In the genomic region with DNA sequence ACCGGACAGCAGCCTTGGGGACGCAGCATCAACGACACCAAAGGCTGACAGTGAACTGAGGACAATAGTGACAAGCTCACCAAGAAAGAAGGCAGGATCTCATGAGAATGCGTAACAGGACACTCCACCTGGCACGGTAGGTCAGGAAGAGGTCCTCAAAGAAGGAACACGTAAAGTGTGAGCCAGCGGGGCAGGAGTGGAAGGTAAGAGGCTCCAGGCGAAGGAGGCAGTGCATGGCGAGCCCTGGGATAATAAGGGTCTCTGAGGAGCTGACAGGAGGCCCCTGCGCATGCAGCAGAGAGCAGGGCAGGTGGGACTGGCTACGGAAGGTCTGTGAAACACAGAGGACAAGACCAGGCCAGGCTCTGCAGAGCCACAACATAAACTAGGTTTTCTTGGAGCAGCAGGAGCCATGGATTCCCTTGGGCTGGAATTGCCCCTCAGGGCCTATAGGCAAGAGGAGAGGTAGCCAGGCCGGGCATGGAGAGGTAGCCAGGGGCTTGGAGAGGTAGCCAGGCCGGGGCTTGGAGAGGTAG, we compare ENCODE assay signal across 20 cellular contexts. TPM values are rescaled to one million over a fixed set of nuclear protein-coding genes. Genes with fewer than 3 reads are reported as not detected.
DNase-seq lines count a peak whose midpoint lies in the region; ATAC-seq, FAIRE-seq and TF ChIP-seq lines count a peak whose summit lies in the region.
"Had no signal": no experiment of that assay in that cellular context is flagged by ENCODE, and none has a peak within 500 bp of the region (broad histone marks: within the 10 kb centered on the region; RNA-seq: fewer than 3 reads in every experiment).

No MANE protein-coding gene starts in this region.

- no peak overlapping the region for H2BK20ac ChIP-seq in H9 (ENCODE audit: low read depth, low read length, poor library complexity, severe bottlenecking)

- no peak overlapping the region for H3K14ac ChIP-seq in H9 (ENCODE audit: insufficient read depth, low read length)

- H3K4me2 ChIP-seq in H9 (ENCODE audit: insufficient read depth, insufficient read length, low read length) = no peak overlapping the region
- H3K4me2 ChIP-seq: smooth muscle cell had no signal

- no peak overlapping the region for H2BK12ac ChIP-seq in H9 (ENCODE audit: insufficient read length, low read depth, low read length)

- no peak for TF ChIP-seq CTCF in H9 (conservative IDR thresholded peaks at IDR 0.05)
- TF ChIP-seq CTCF in VCaP (conservative IDR thresholded peaks at IDR 0.05) = no peak
- no peak for TF ChIP-seq CTCF in kidney (IDR thresholded peaks at IDR 0.05; ENCODE audit: borderline replicate concordance, extremely low read depth, insufficient read depth)
- no peak for TF ChIP-seq CTCF in spleen (IDR thresholded peaks at IDR 0.05 in 8 of 11, conservative IDR thresholded peaks at IDR 0.05 in 3 of 11)
- TF ChIP-seq CTCF in CD14-positive monocyte (IDR thresholded peaks at IDR 0.05) = no peak

- H3K9ac ChIP-seq in H9 (ENCODE audit: extremely low read depth, insufficient read length, low read length) (no peak overlapping the region), kidney (ENCODE audit: low read length in 2 of 2) (no peak overlapping the region)

- H3K27ac ChIP-seq in H9 (ENCODE audit: insufficient read length, low read depth, low read length) = no peak overlapping the region
- H3K27ac ChIP-seq in VCaP = peak overlapping the region; percentile 38; the same call in 1 of the 2 replicates
- H3K27ac ChIP-seq in kidney (ENCODE audit: low read depth in 2 of 2, low read length in 2 of 2) = no peak overlapping the region
- no peak overlapping the region for H3K27ac ChIP-seq in spleen
- H3K27ac ChIP-seq: Peyer's patch, thoracic aorta had no signal

- no peak overlapping the region for H3K23ac ChIP-seq in H9 (ENCODE audit: insufficient read length, low read depth, low read length)

- no peak overlapping the region for H3K4ac ChIP-seq in H9 (ENCODE audit: low read depth, low read length)

- no peak overlapping the region for H4K5ac ChIP-seq in H9 (ENCODE audit: insufficient read length, low read depth, low read length)

- H2AK5ac ChIP-seq in H9 (ENCODE audit: insufficient read length, low read length) = no peak overlapping the region

- no peak overlapping the region for H2BK120ac ChIP-seq in H9 (ENCODE audit: low read depth, low read length, poor library complexity, severe bottlenecking)

- H2BK15ac ChIP-seq in H9 (ENCODE audit: low read depth, low read length) = no peak overlapping the region

- H3K4me3 Mint-ChIP-seq in H9 (no peak overlapping the region), CD14-positive monocyte (no peak overlapping the region)
- H3K4me3 Mint-ChIP-seq in activated CD4-positive, alpha-beta memory T cell treated with anti-CD3 and anti-CD28 coated beads, Interleukin-2, amount 10 ng/mL, durations not matched to agents 7 days and 5 days = no peak overlapping the region
- no peak overlapping the region for H3K4me3 Mint-ChIP-seq in activated T-cell treated with anti-CD3 and anti-CD28 coated beads, Interleukin-2, amount 50 U/mL, for 4 hours
- H3K4me3 Mint-ChIP-seq: activated CD4-positive, alpha-beta T cell treated with anti-CD3 and anti-CD28 coated beads for 36 hours; activated naive CD4-positive, alpha-beta T cell treated with anti-CD3 and anti-CD28 coated beads, Interleukin-2, amount 10 ng/mL, durations not matched to agents 7 days and 5 days; activated T-helper 1 cell treated with anti-CD3 and anti-CD28 coated beads, Interleukin-12 subunit alpha, Interleukin-12 subunit beta, Interleukin-2, Interleukin-4 antibody, amounts not matched to agents 30 ng/mL and 10 ng/mL and 1 ng/mL, durations not matched to agents 14 hours and 24 hours and 36 hours; stimulated activated memory B cell treated with anti-CD40 and anti-IgM and Interleukin-4, amounts not matched to agents 10 μg/mL and 1 μg/mL and 100 μg/mL, for 72 hours had no signal

- H3K9me3 Mint-ChIP-seq in H9 = peaks cover under 1 to 1% of the 10 kb centered on the region in 2 experiments; a peak in 3 of 5 replicates
- H3K9me3 Mint-ChIP-seq in activated CD4-positive, alpha-beta memory T cell treated with anti-CD3 and anti-CD28 coated beads, Interleukin-2, amount 10 ng/mL, durations not matched to agents 7 days and 5 days = no peaks in the 10 kb centered on the region
- peaks cover 0 to 2% (median 0%) of the 10 kb centered on the region in 7 donors for H3K9me3 Mint-ChIP-seq in CD14-positive monocyte
- no peaks in the 10 kb centered on the region for H3K9me3 Mint-ChIP-seq in activated T-cell treated with anti-CD3 and anti-CD28 coated beads, Interleukin-2, amount 50 U/mL, for 4 hours
- H3K9me3 Mint-ChIP-seq: activated naive CD4-positive, alpha-beta T cell treated with anti-CD3 and anti-CD28 coated beads, Interleukin-2, amount 10 ng/mL, durations not matched to agents 7 days and 5 days; activated T-helper 1 cell treated with anti-CD3 and anti-CD28 coated beads, Interleukin-12 subunit alpha, Interleukin-12 subunit beta, Interleukin-2, Interleukin-4 antibody, amounts not matched to agents 30 ng/mL and 10 ng/mL and 1 ng/mL, durations not matched to agents 14 hours and 24 hours and 36 hours; stimulated activated memory B cell treated with anti-CD40 and anti-IgM and Interleukin-4, amounts not matched to agents 10 μg/mL and 1 μg/mL and 100 μg/mL, for 72 hours had no signal

- H3K36me3 ChIP-seq in kidney (ENCODE audit: control insufficient read depth in 1 of 2, insufficient read depth in 2 of 2, low read length in 2 of 2) = peaks cover 4 to 14% of the 10 kb centered on the region in 2 donors
- peaks cover 0 to 81% (median 35%) of the 10 kb centered on the region in 6 donors for H3K36me3 ChIP-seq in spleen

- H3K4me3 ChIP-seq in kidney (ENCODE audit: low read length in 2 of 2) (no peak overlapping the region), spleen (no peak overlapping the region)
- H3K4me3 ChIP-seq: Peyer's patch, smooth muscle cell, thoracic aorta had no signal

- intact Hi-C loops in kidney (cut with DNase I) (no loop called here), spleen (cut with DNase I; ENCODE audit: low total_unique reads) (no loop called here), CD14-positive monocyte (cut with micrococcal nuclease) (no loop called here)

- no peaks in the 10 kb centered on the region for H3K23me2 ChIP-seq in H9 (ENCODE audit: insufficient read length, low read depth, low read length, poor library complexity, severe bottlenecking)

- H4K8ac ChIP-seq in H9 (replicated peaks; ENCODE audit: insufficient read length, low read depth, low read length) = no peak overlapping the region

- H2AFZ ChIP-seq in H9 (ENCODE audit: low read length) = no peak overlapping the region

- ATAC-seq in activated T-cell treated with anti-CD3 and anti-CD28 coated beads, Interleukin-2, amount 50 U/mL, for 4 hours = no peak
- ATAC-seq: activated CD4-positive, alpha-beta T cell treated with anti-CD3 and anti-CD28 coated beads for 36 hours; stimulated activated memory B cell treated with anti-CD40 and anti-IgM and Interleukin-4, amounts not matched to agents 10 μg/mL and 1 μg/mL and 100 μg/mL, for 72 hours had no signal

- H3K4me1 ChIP-seq in H9 (ENCODE audit: insufficient read depth, low read length) (no peaks in the 10 kb centered on the region), kidney (ENCODE audit: control insufficient read depth in 1 of 2, insufficient read depth in 1 of 2, low read depth in 1 of 2, low read length in 2 of 2) (no peaks in the 10 kb centered on the region), spleen (no peaks in the 10 kb centered on the region)
- H3K4me1 ChIP-seq: Peyer's patch had no signal

- CTCF ChIA-PET in activated CD4-positive, alpha-beta memory T cell treated with anti-CD3 and anti-CD28 coated beads, Interleukin-2, amount 10 ng/mL, durations not matched to agents 7 days and 5 days (lab: Charles Lee) = no interaction called here

- H3K36me3 Mint-ChIP-seq in H9 (ENCODE audit: insufficient read depth in 1 of 3, low read depth in 3 of 3) = peaks cover 33 to 53% (median 38%) of the 10 kb centered on the region in 3 experiments
- H3K36me3 Mint-ChIP-seq in activated CD4-positive, alpha-beta memory T cell treated with anti-CD3 and anti-CD28 coated beads, Interleukin-2, amount 10 ng/mL, durations not matched to agents 7 days and 5 days (ENCODE audit: low read depth) = peaks cover 12% of the 10 kb centered on the region
- H3K36me3 Mint-ChIP-seq in CD14-positive monocyte = peaks cover 19 to 26% of the 10 kb centered on the region in 2 donors
- H3K36me3 Mint-ChIP-seq in activated T-cell treated with anti-CD3 and anti-CD28 coated beads, Interleukin-2, amount 50 U/mL, for 4 hours (ENCODE audit: insufficient read depth) = peaks cover 11% of the 10 kb centered on the region

- DNase-seq in H9 (no peak), kidney (peak; percentile 26), spleen (peak; percentile 49), cerebellar nuclear complex (lab: John Stamatoyannopoulos, UW) (no peak), CD14-positive monocyte (ENCODE audit: low spot score) (no peak)
- DNase-seq in activated CD4-positive, alpha-beta memory T cell treated with anti-CD3 and anti-CD28 coated beads, Interleukin-2, amount 10 ng/mL, durations not matched to agents 7 days and 5 days = no peak
- no peak for DNase-seq in activated T-cell treated with anti-CD3 and anti-CD28 coated beads, Interleukin-2, amount 50 U/mL, for 4 hours
- DNase-seq: activated CD4-positive, alpha-beta T cell treated with anti-CD3 and anti-CD28 coated beads for 36 hours; activated naive CD4-positive, alpha-beta T cell treated with anti-CD3 and anti-CD28 coated beads, Interleukin-2, amount 10 ng/mL, durations not matched to agents 7 days and 5 days; amniotic stem cell; H7; Kasumi-1; mesendoderm; NCI-H1048 had no signal

- WGBS in H9 (ENCODE audit: extremely low coverage, insufficient read length, low lambda C conversion rate) = no CpG with 5 or more reads among the region's 13 CpGs
- 91 to 96% (median 95%) methylated on average over 13 of the region's 13 CpGs for WGBS in spleen, 5 donors

- H3K79me2 ChIP-seq in H9 (ENCODE audit: insufficient read depth, low read length) = peaks cover 25% of the 10 kb centered on the region; the same call in 1 of the 2 replicates

- POLR2A ChIA-PET in activated CD4-positive, alpha-beta memory T cell treated with anti-CD3 and anti-CD28 coated beads, Interleukin-2, amount 10 ng/mL, durations not matched to agents 7 days and 5 days (lab: Charles Lee) = no interaction called here

- no peak overlapping the region for H4K91ac ChIP-seq in H9 (ENCODE audit: insufficient read length, low read depth, low read length)

- no peaks in the 10 kb centered on the region for H3K4me1 Mint-ChIP-seq in H9
- peaks cover 2% of the 10 kb centered on the region for H3K4me1 Mint-ChIP-seq in activated CD4-positive, alpha-beta memory T cell treated with anti-CD3 and anti-CD28 coated beads, Interleukin-2, amount 10 ng/mL, durations not matched to agents 7 days and 5 days
- H3K4me1 Mint-ChIP-seq in CD14-positive monocyte = no peaks in the 10 kb centered on the region
- no peaks in the 10 kb centered on the region for H3K4me1 Mint-ChIP-seq in activated T-cell treated with anti-CD3 and anti-CD28 coated beads, Interleukin-2, amount 50 U/mL, for 4 hours (ENCODE audit: low read depth)
- H3K4me1 Mint-ChIP-seq: activated CD4-positive, alpha-beta T cell treated with anti-CD3 and anti-CD28 coated beads for 36 hours had no signal

- H3K27me3 ChIP-seq in H9 (ENCODE audit: insufficient read depth, low read length) (no peaks in the 10 kb centered on the region), spleen (replicated peaks in 1 of 7) (no peaks in the 10 kb centered on the region)
- H3K27me3 ChIP-seq: Peyer's patch had no signal

- no peak for FAIRE-seq in kidney (lab: Jason Lieb, UNC)

- no peak for TF ChIP-seq POLR2A in spleen (IDR thresholded peaks at IDR 0.05)

- no peak overlapping the region for H3T11ph ChIP-seq in H9 (ENCODE audit: low read length)

- H3K79me1 ChIP-seq in H9 (ENCODE audit: insufficient read depth, low read depth, low read length, poor library complexity, severe bottlenecking) = peaks cover 4% of the 10 kb centered on the region

- no peaks in the 10 kb centered on the region for H3K9me3 ChIP-seq in H9 (ENCODE audit: control insufficient read depth, low read depth, low read length)
- no peaks in the 10 kb centered on the region for H3K9me3 ChIP-seq in kidney (ENCODE audit: control insufficient read depth in 1 of 2, low read length in 2 of 2)
- H3K9me3 ChIP-seq in spleen = no peaks in the 10 kb centered on the region
- H3K9me3 ChIP-seq: Peyer's patch, thoracic aorta had no signal

- peak overlapping the region in 2 of 3 experiments; percentile 34 to 76; a peak in 2 of 7 replicates for H3K27ac Mint-ChIP-seq in H9
- no peak overlapping the region for H3K27ac Mint-ChIP-seq in activated CD4-positive, alpha-beta memory T cell treated with anti-CD3 and anti-CD28 coated beads, Interleukin-2, amount 10 ng/mL, durations not matched to agents 7 days and 5 days
- H3K27ac Mint-ChIP-seq in CD14-positive monocyte = peak overlapping the region in 3 of 7 donors; percentile 20 to 39 (median 37)
- H3K27ac Mint-ChIP-seq: activated CD4-positive, alpha-beta T cell treated with anti-CD3 and anti-CD28 coated beads for 36 hours; activated naive CD4-positive, alpha-beta T cell treated with anti-CD3 and anti-CD28 coated beads, Interleukin-2, amount 10 ng/mL, durations not matched to agents 7 days and 5 days; activated T-helper 1 cell treated with anti-CD3 and anti-CD28 coated beads, Interleukin-12 subunit alpha, Interleukin-12 subunit beta, Interleukin-2, Interleukin-4 antibody, amounts not matched to agents 30 ng/mL and 10 ng/mL and 1 ng/mL, durations not matched to agents 14 hours and 24 hours and 36 hours; stimulated activated memory B cell treated with anti-CD40 and anti-IgM and Interleukin-4, amounts not matched to agents 10 μg/mL and 1 μg/mL and 100 μg/mL, for 72 hours had no signal

- no peak overlapping the region for H2BK5ac ChIP-seq in H9 (ENCODE audit: insufficient read length, low read length)

- no peak overlapping the region for H3K18ac ChIP-seq in H9 (ENCODE audit: insufficient read length, low read depth, low read length)

- H4K20me1 ChIP-seq in H9 (ENCODE audit: control insufficient read depth, insufficient read depth, insufficient read length) = no peaks in the 10 kb centered on the region

- no peak overlapping the region for H3K56ac ChIP-seq in H9 (ENCODE audit: insufficient read length, low read depth, low read length)

- H3K27me3 Mint-ChIP-seq in H9 (ENCODE audit: low read depth) (no peaks in the 10 kb centered on the region), CD14-positive monocyte (ENCODE audit: low read depth in 3 of 3) (peaks cover 0 to 1% (median 0%) of the 10 kb centered on the region in 3 donors)
- H3K27me3 Mint-ChIP-seq in activated CD4-positive, alpha-beta memory T cell treated with anti-CD3 and anti-CD28 coated beads, Interleukin-2, amount 10 ng/mL, durations not matched to agents 7 days and 5 days = no peaks in the 10 kb centered on the region
- no peaks in the 10 kb centered on the region for H3K27me3 Mint-ChIP-seq in activated T-cell treated with anti-CD3 and anti-CD28 coated beads, Interleukin-2, amount 50 U/mL, for 4 hours (ENCODE audit: low read depth)
- H3K27me3 Mint-ChIP-seq: activated CD4-positive, alpha-beta T cell treated with anti-CD3 and anti-CD28 coated beads for 36 hours; activated naive CD4-positive, alpha-beta T cell treated with anti-CD3 and anti-CD28 coated beads, Interleukin-2, amount 10 ng/mL, durations not matched to agents 7 days and 5 days; stimulated activated memory B cell treated with anti-CD40 and anti-IgM and Interleukin-4, amounts not matched to agents 10 μg/mL and 1 μg/mL and 100 μg/mL, for 72 hours had no signal

RNA-seq across cellular contexts. Expression of a gene that starts 8.2 kb away (rescaled TPM):
- 68.7 and 69.2 TPM in 2 replicates for total RNA-seq in H9 (2021)
- 24.6 TPM for total RNA-seq in kidney
- polyA plus RNA-seq in kidney (ENCODE audit: insufficient read depth, low read depth, low replicate concordance) = 15.8 TPM
- total RNA-seq in spleen = 10 to 100 TPM; 18.2 to 31.2 (median 28.8) TPM
- polyA plus RNA-seq in spleen = 10 to 100 TPM in 1 of 3 donors, 1 to 10 TPM in 2; 6.3 to 17.5 (median 9.8) TPM
- 10 to 100 TPM; 54.7 to 56.1 TPM for total RNA-seq in activated CD4-positive, alpha-beta memory T cell treated with anti-CD3 and anti-CD28 coated beads, Interleukin-2, amount 10 ng/mL, durations not matched to agents 7 days and 5 days
- 1 to 10 TPM; 4.1 to 4.9 TPM for polyA plus RNA-seq in CD14-positive monocyte
- total RNA-seq in activated T-cell treated with anti-CD3 and anti-CD28 coated beads, Interleukin-2, amount 50 U/mL, for 4 hours = 10 to 100 TPM; 14.5 to 20.6 (median 17.2) TPM

RNA-seq across cellular contexts. Expression of a gene that starts 36.1 kb away (rescaled TPM):
- total RNA-seq in H9 (2021) (32.8 and 36.0 TPM in 2 replicates), kidney (8.7 TPM), spleen (10 to 100 TPM in 2 of 7 donors, 1 to 10 TPM in 5; 4.4 to 10.5 (median 7.7) TPM)
- polyA plus RNA-seq in kidney (ENCODE audit: insufficient read depth, low read depth, low replicate concordance) (3.7 TPM), spleen (10 to 100 TPM; 10.8 to 13.4 (median 13.1) TPM), CD14-positive monocyte (1 to 10 TPM; 3.3 to 5.8 TPM)
- total RNA-seq in activated CD4-positive, alpha-beta memory T cell treated with anti-CD3 and anti-CD28 coated beads, Interleukin-2, amount 10 ng/mL, durations not matched to agents 7 days and 5 days = 1 to 10 TPM; 4.2 to 4.4 TPM
- total RNA-seq in activated T-cell treated with anti-CD3 and anti-CD28 coated beads, Interleukin-2, amount 50 U/mL, for 4 hours = 10 to 100 TPM in 2 of 3 donors, 1 to 10 TPM in 1; 6.8 to 17.5 (median 10.6) TPM

Comparison
In these comparisons a context has a peak if more than half of its experiments do, and no peak if none do; other contexts are left out.
1. DNase-seq: peak in kidney (single experiment) and spleen (single experiment); none in H9 (single experiment), activated CD4-positive, alpha-beta memory T cell treated with anti-CD3 and anti-CD28 coated beads, Interleukin-2, amount 10 ng/mL, durations not matched to agents 7 days and 5 days (single experiment), cerebellar nuclear complex (0 of 2), CD14-positive monocyte (single experiment) and activated T-cell treated with anti-CD3 and anti-CD28 coated beads, Interleukin-2, amount 50 U/mL, for 4 hours (single experiment).